ENCODE assay signal across 23 cellular contexts in genomic region chr13:93535256-93535655, GRCh38.
DNase-seq lines count a peak whose midpoint lies in the region; ATAC-seq, FAIRE-seq and TF ChIP-seq lines count a peak whose summit lies in the region.
"Had no signal": no experiment of that assay in that cellular context is flagged by ENCODE, and none has a peak within 500 bp of the region (broad histone marks: within the 10 kb centered on the region; RNA-seq: fewer than 3 reads in every experiment).

No MANE protein-coding gene starts in this region.

- H3K9ac ChIP-seq in astrocyte (ENCODE audit: low read length), result no peak overlapping the region

- ATAC-seq in GM21717 (IDR thresholded peaks at IDR 0.05; ENCODE audit: unreplicated experiment), result no peak
- ATAC-seq: activated CD8-positive, alpha-beta T cell treated with anti-CD3 and anti-CD28 coated beads for 36 hours; GM23338; psoas muscle had no signal

- peaks cover 3% of the 10 kb centered on the region for H3K79me2 ChIP-seq in astrocyte (ENCODE audit: insufficient read depth, low read length)

- no peak overlapping the region for H2AFZ ChIP-seq in astrocyte (ENCODE audit: low read depth, low read length)
- H2AFZ ChIP-seq: GM23338 had no signal

- no peaks in the 10 kb centered on the region for H3K9me3 Mint-ChIP-seq in astrocyte (ENCODE audit: unreplicated experiment)
- H3K9me3 Mint-ChIP-seq: activated CD8-positive, alpha-beta T cell treated with anti-CD3 and anti-CD28 coated beads for 36 hours; activated naive CD4-positive, alpha-beta T cell treated with anti-CD3 and anti-CD28 coated beads, Interleukin-2, amount 10 ng/mL, durations not matched to agents 7 days and 5 days; activated T-cell treated with anti-CD3 and anti-CD28 coated beads, Interleukin-2, amount 50 U/mL, for 24 hours; GM23338 had no signal

- H3K27me3 ChIP-seq in astrocyte (ENCODE audit: insufficient read depth, low read length), result no peaks in the 10 kb centered on the region
- H3K27me3 ChIP-seq: spleen had no signal

- no peak overlapping the region for H3K4me3 ChIP-seq in astrocyte (ENCODE audit: insufficient read depth, low read depth, low read length)
- no peak overlapping the region for H3K4me3 ChIP-seq in fibroblast of the aortic adventitia (ENCODE audit: low read depth, low read length)
- H3K4me3 ChIP-seq: GM23338, psoas muscle, spleen had no signal

- no peaks in the 10 kb centered on the region for H3K36me3 ChIP-seq in astrocyte (ENCODE audit: insufficient read depth, low read length)
- H3K36me3 ChIP-seq: spleen had no signal

- H3K9me3 ChIP-seq in astrocyte (ENCODE audit: insufficient read depth, low read depth, low read length), result no peaks in the 10 kb centered on the region
- H3K9me3 ChIP-seq: psoas muscle had no signal

- H3K4me1 ChIP-seq in astrocyte (ENCODE audit: insufficient read depth, low read length), result peaks cover 5% of the 10 kb centered on the region
- H3K4me1 ChIP-seq: psoas muscle, spleen had no signal

- H3K36me3 Mint-ChIP-seq in astrocyte (ENCODE audit: low read depth, unreplicated experiment), result no peaks in the 10 kb centered on the region
- H3K36me3 Mint-ChIP-seq: activated naive CD4-positive, alpha-beta T cell treated with anti-CD3 and anti-CD28 coated beads, Interleukin-2, amount 10 ng/mL, durations not matched to agents 7 days and 5 days; brain had no signal

- H3K27ac ChIP-seq in astrocyte (ENCODE audit: low read depth, low read length), result no peak overlapping the region
- H3K27ac ChIP-seq: 22Rv1, psoas muscle, spleen had no signal

- no peak overlapping the region for H3K4me2 ChIP-seq in astrocyte (ENCODE audit: low read length)
- H3K4me2 ChIP-seq: GM23338 had no signal

- no peaks in the 10 kb centered on the region for H3K27me3 Mint-ChIP-seq in astrocyte (ENCODE audit: low read depth, unreplicated experiment)
- H3K27me3 Mint-ChIP-seq: activated CD8-positive, alpha-beta T cell treated with anti-CD3 and anti-CD28 coated beads for 36 hours; activated naive CD4-positive, alpha-beta T cell treated with anti-CD3 and anti-CD28 coated beads, Interleukin-2, amount 10 ng/mL, durations not matched to agents 7 days and 5 days; activated T-cell treated with anti-CD3 and anti-CD28 coated beads, Interleukin-2, amount 50 U/mL, for 24 hours; brain had no signal

- no peak overlapping the region for H3K4me3 Mint-ChIP-seq in astrocyte (ENCODE audit: unreplicated experiment)
- H3K4me3 Mint-ChIP-seq: activated CD8-positive, alpha-beta T cell treated with anti-CD3 and anti-CD28 coated beads for 36 hours; activated naive CD4-positive, alpha-beta T cell treated with anti-CD3 and anti-CD28 coated beads, Interleukin-2, amount 10 ng/mL, durations not matched to agents 7 days and 5 days; activated T-cell treated with anti-CD3 and anti-CD28 coated beads, Interleukin-2, amount 50 U/mL, for 24 hours; brain; GM23338 had no signal

- peaks cover 26% of the 10 kb centered on the region for H3K4me1 Mint-ChIP-seq in astrocyte (ENCODE audit: low read depth, unreplicated experiment)
- H3K4me1 Mint-ChIP-seq: activated naive CD4-positive, alpha-beta T cell treated with anti-CD3 and anti-CD28 coated beads, Interleukin-2, amount 10 ng/mL, durations not matched to agents 7 days and 5 days had no signal

- H4K20me1 ChIP-seq in astrocyte (ENCODE audit: insufficient read depth, low read length), result peaks cover 30% of the 10 kb centered on the region

- no peak for TF ChIP-seq CTCF in astrocyte (IDR thresholded peaks at IDR 0.05; ENCODE audit: insufficient read depth, low read depth, low read length)
- TF ChIP-seq CTCF in fibroblast of the aortic adventitia (IDR thresholded peaks at IDR 0.05; ENCODE audit: insufficient read depth, low read length), result no peak

- peak; percentile 2 for DNase-seq in DMS53 (lab: John Stamatoyannopoulos, UW)
- no peak for DNase-seq in DMS53 treated with DMSO at 0.1 percent for 48 hours (lab: John Stamatoyannopoulos, UW; ENCODE audit: unreplicated experiment)
- peak; percentile 70 for DNase-seq in astrocyte (ENCODE audit: low read depth)
- DNase-seq in fibroblast of the aortic adventitia (ENCODE audit: low read depth), result peak; percentile 51
- peak; percentile 3 for DNase-seq in urothelium cell line (ENCODE audit: low spot score)
- no peak for DNase-seq in stimulated activated CD4-positive, alpha-beta T cell treated with anti-CD3 and anti-CD28 coated beads, Interleukin-4, amount 100 ng/mL, for 4 hours
- no peak for DNase-seq in HuH-7 (ENCODE audit: low spot score)
- DNase-seq: activated CD8-positive, alpha-beta T cell treated with anti-CD3 and anti-CD28 coated beads for 36 hours; activated naive CD4-positive, alpha-beta T cell treated with anti-CD3 and anti-CD28 coated beads, Interleukin-2, amount 10 ng/mL, durations not matched to agents 7 days and 5 days; activated T-cell treated with anti-CD3 and anti-CD28 coated beads, Interleukin-2, amount 50 U/mL, for 24 hours; DMS153; erythroblast; hippocampal formation; kidney; NCI-H1105 treated with DMSO at 0.1 percent for 48 hours; NCI-H774; psoas muscle; spleen; T-helper 2 cell had no signal

- peak overlapping the region; percentile 75 for H3K27ac Mint-ChIP-seq in astrocyte (ENCODE audit: unreplicated experiment)
- H3K27ac Mint-ChIP-seq: activated CD8-positive, alpha-beta T cell treated with anti-CD3 and anti-CD28 coated beads for 36 hours; activated naive CD4-positive, alpha-beta T cell treated with anti-CD3 and anti-CD28 coated beads, Interleukin-2, amount 10 ng/mL, durations not matched to agents 7 days and 5 days; activated T-cell treated with anti-CD3 and anti-CD28 coated beads, Interleukin-2, amount 50 U/mL, for 24 hours; brain; GM23338 had no signal

- FAIRE-seq in astrocyte (lab: Jason Lieb, UNC) (peak; percentile 63), urothelium cell line (lab: Jason Lieb, UNC) (no peak)
- FAIRE-seq: kidney had no signal

Comparison
In these comparisons a context has a peak if more than half of its experiments do, and no peak if none do; other contexts are left out.
1. DNase-seq: peak in DMS53 (single experiment), astrocyte (single experiment), fibroblast of the aortic adventitia (single experiment) and urothelium cell line (single experiment); none in DMS53 treated with DMSO at 0.1 percent for 48 hours (single experiment), stimulated activated CD4-positive, alpha-beta T cell treated with anti-CD3 and anti-CD28 coated beads, Interleukin-4, amount 100 ng/mL, for 4 hours (0 of 2) and HuH-7 (single experiment).